1 cellular context compared by ENCODE assay signal in genomic region chr11:108025387-108026080, GRCh38.
TF ChIP-seq lines count a peak whose summit lies in the region.

No MANE protein-coding gene starts in this region.

TF ChIP-seq in H1, 55 proteins besides CTCF, POLR2A, EP300 and RAD21:
- TF ChIP-seq CREB1 (IDR thresholded peaks at IDR 0.05) (no peak), ASH2L (IDR thresholded peaks at IDR 0.05; ENCODE audit: low read length) (no peak), MAX (IDR thresholded peaks at IDR 0.05) (no peak), ATF2 (IDR thresholded peaks at IDR 0.05; ENCODE audit: low read length) (no peak), RFX5 (IDR thresholded peaks at IDR 0.05; ENCODE audit: borderline replicate concordance, low read depth, low read length) (no peak), PHF8 (conservative IDR thresholded peaks at IDR 0.05; ENCODE audit: low read depth, low read length) (no peak), SP4 (IDR thresholded peaks at IDR 0.05; ENCODE audit: low read length) (no peak), ZNF274 (IDR thresholded peaks at IDR 0.05; ENCODE audit: borderline replicate concordance, extremely low read depth, low read length) (no peak), SAP30 (IDR thresholded peaks at IDR 0.05; ENCODE audit: insufficient read depth, insufficient replicate concordance, low read length) (no peak), HDAC2 (IDR thresholded peaks at IDR 0.05; ENCODE audit: borderline replicate concordance in 1 of 2, low read depth in 2 of 2, low read length in 2 of 2) (no peak), POLR2AphosphoS5 (IDR thresholded peaks at IDR 0.05; ENCODE audit: low read depth, low read length) (no peak), USF2 (IDR thresholded peaks at IDR 0.05; ENCODE audit: low read length) (no peak), TEAD4 (IDR thresholded peaks at IDR 0.05; ENCODE audit: low read depth, low read length) (no peak), CHD7 (IDR thresholded peaks at IDR 0.05; ENCODE audit: insufficient replicate concordance, low read length) (no peak), TAF1 (IDR thresholded peaks at IDR 0.05; ENCODE audit: low read depth, low read length) (no peak), GTF2F1 (IDR thresholded peaks at IDR 0.05; ENCODE audit: borderline replicate concordance, low read depth, low read length) (no peak), TBP (IDR thresholded peaks at IDR 0.05; ENCODE audit: low read depth, low read length) (no peak), HDAC6 (IDR thresholded peaks at IDR 0.05; ENCODE audit: low read depth, low read length) (no peak), NRF1 (IDR thresholded peaks at IDR 0.05; ENCODE audit: low read depth, low read length) (no peak)
